ENCODE assay signal across 16 cellular contexts in the genomic region with DNA sequence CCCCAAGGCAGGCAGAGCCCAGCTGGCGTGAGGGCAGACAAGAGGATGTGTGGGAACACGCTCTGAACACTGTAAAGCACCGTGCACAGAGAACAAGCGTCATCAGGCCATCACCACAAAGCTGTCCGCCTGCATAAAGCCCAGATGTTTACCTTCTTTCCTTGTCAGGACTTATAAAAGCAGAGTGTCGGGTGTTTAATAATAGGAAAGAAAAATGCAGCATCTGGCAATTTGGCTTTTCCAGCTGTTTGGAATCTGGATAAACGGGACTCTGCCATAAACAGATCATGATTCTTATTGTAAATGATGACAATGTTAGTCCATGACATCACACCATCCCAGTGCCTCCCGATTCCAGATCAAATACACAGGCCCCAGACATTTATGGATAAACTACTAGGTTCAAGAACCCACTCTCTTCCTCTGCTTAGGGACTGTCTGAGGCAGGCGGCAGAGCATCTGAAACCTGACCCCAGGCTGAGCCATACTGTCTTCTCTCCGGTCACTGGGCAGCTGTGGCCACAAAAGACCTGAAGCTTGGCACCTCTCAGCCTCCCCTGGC. TPM values are rescaled to one million over a fixed set of nuclear protein-coding genes. Genes with fewer than 3 reads are reported as not detected.
A peak's percentile ranks its signal among the peaks of the same experiment; 100 is the strongest.
DNase-seq lines count a peak whose midpoint lies in the region; ATAC-seq and TF ChIP-seq lines count a peak whose summit lies in the region.
"Had no signal": no experiment of that assay in that cellular context is flagged by ENCODE, and none has a peak within 500 bp of the region (broad histone marks: within the 10 kb centered on the region; RNA-seq: fewer than 3 reads in every experiment).

No MANE protein-coding gene starts in this region.

- no peaks in the 10 kb centered on the region for H3K9me3 ChIP-seq in GM23248 (ENCODE audit: low read depth)
- no peaks in the 10 kb centered on the region for H3K9me3 ChIP-seq in osteoblast (ENCODE audit: low read depth, low read length)
- H3K9me3 ChIP-seq in MG63 = no peaks in the 10 kb centered on the region
- H3K9me3 ChIP-seq: mucosa of descending colon had no signal

- no peaks in the 10 kb centered on the region for H3K9me3 Mint-ChIP-seq in activated CD4-positive, alpha-beta T cell treated with anti-CD3 and anti-CD28 coated beads for 36 hours (ENCODE audit: low read depth)
- H3K9me3 Mint-ChIP-seq: central memory CD8-positive, alpha-beta T cell had no signal

- CTCF ChIA-PET in activated CD4-positive, alpha-beta T cell treated with anti-CD3 and anti-CD28 coated beads for 36 hours (lab: Charles Lee) = interaction anchor here (0.6 kb wide), 1 partner anchor 207 kb away, joined by 3 read pairs; no protein-coding TSS in a partner anchor

- no peak overlapping the region for H3K4me3 Mint-ChIP-seq in activated CD4-positive, alpha-beta T cell treated with anti-CD3 and anti-CD28 coated beads for 36 hours
- H3K4me3 Mint-ChIP-seq: central memory CD8-positive, alpha-beta T cell had no signal

- H3K9ac ChIP-seq in GM23248 = peak overlapping the region; percentile 33; the same call in 1 of the 2 replicates

- no peak overlapping the region for H3K4me3 ChIP-seq in GM23248
- H3K4me3 ChIP-seq in choroid plexus epithelial cell (ENCODE audit: low read depth, low read length) = no peak overlapping the region
- peak overlapping the region; percentile 40 for H3K4me3 ChIP-seq in osteoblast (ENCODE audit: insufficient read depth, low read length)
- H3K4me3 ChIP-seq in MG63 = no peak overlapping the region
- H3K4me3 ChIP-seq: mucosa of descending colon had no signal

- peaks cover 27% of the 10 kb centered on the region for H3F3A ChIP-seq in GM23248 (ENCODE audit: insufficient read depth)

- H3K27me3 Mint-ChIP-seq in activated CD4-positive, alpha-beta T cell treated with anti-CD3 and anti-CD28 coated beads for 36 hours = peaks cover 27% of the 10 kb centered on the region

- ATAC-seq in activated CD4-positive, alpha-beta T cell treated with anti-CD3 and anti-CD28 coated beads for 36 hours = no peak
- ATAC-seq: esophagus mucosa, mucosa of descending colon had no signal

- H3K4me2 ChIP-seq in GM23248 (ENCODE audit: unreplicated experiment) (no peak overlapping the region), osteoblast (ENCODE audit: insufficient read depth, low read length) (peak overlapping the region; percentile 84)

- intact Hi-C loops in activated CD4-positive, alpha-beta T cell treated with anti-CD3 and anti-CD28 coated beads for 36 hours (cut with DNase I, micrococcal nuclease) = no loop called here

- no peaks in the 10 kb centered on the region for H3K36me3 ChIP-seq in GM23248 (ENCODE audit: low read depth)
- no peaks in the 10 kb centered on the region for H3K36me3 ChIP-seq in osteoblast (ENCODE audit: insufficient read depth, low read length)
- no peaks in the 10 kb centered on the region; the same call in 1 of the 2 replicates for H3K36me3 ChIP-seq in MG63

- H2AFZ ChIP-seq in GM23248 (no peak overlapping the region), osteoblast (ENCODE audit: low read length) (peak overlapping the region; percentile 62)

- peak overlapping the region; percentile 90 for H3K27ac ChIP-seq in GM23248
- peak overlapping the region; percentile 99 for H3K27ac ChIP-seq in osteoblast (ENCODE audit: low read depth, low read length)

- no peaks in the 10 kb centered on the region for H3K36me3 Mint-ChIP-seq in activated CD4-positive, alpha-beta T cell treated with anti-CD3 and anti-CD28 coated beads for 36 hours (ENCODE audit: low read depth)

- H3K79me2 ChIP-seq in GM23248 (ENCODE audit: insufficient read depth) (no peaks in the 10 kb centered on the region), osteoblast (ENCODE audit: insufficient read depth, low read length) (peaks cover 37% of the 10 kb centered on the region)

- DNase-seq in GM23248 = peak; percentile 20
- DNase-seq in NCI-H2196 (lab: John Stamatoyannopoulos, UW; ENCODE audit: unreplicated experiment) = peak; percentile 20
- DNase-seq in choroid plexus epithelial cell (ENCODE audit: low read depth) = peak; percentile 85
- peak; percentile 85 for DNase-seq in osteoblast (ENCODE audit: insufficient read length, low spot score, missing footprints)
- no peak for DNase-seq in activated CD4-positive, alpha-beta T cell treated with anti-CD3 and anti-CD28 coated beads for 36 hours
- no peak for DNase-seq in activated T-cell treated with anti-CD3 and anti-CD28 coated beads, Interleukin-2, amount 50 U/mL, for 1 hour
- no peak for DNase-seq in GM13977 (ENCODE audit: low spot score)
- DNase-seq in MG63 = no peak
- DNase-seq: activated CD4-positive, alpha-beta T cell treated with anti-CD3 and anti-CD28 coated beads for 4 hours; activated effector memory CD4-positive, alpha-beta T cell treated with Interleukin-2 at 50 U/mL for 16 hours; mucosa of descending colon; NCI-H1092 had no signal

- POLR2A ChIA-PET in activated CD4-positive, alpha-beta T cell treated with anti-CD3 and anti-CD28 coated beads for 36 hours (lab: Charles Lee) = no interaction called here

- TF ChIP-seq CTCF in choroid plexus epithelial cell (conservative IDR thresholded peaks at IDR 0.05; ENCODE audit: low read depth, low read length) = no peak
- no peak for TF ChIP-seq CTCF in osteoblast (IDR thresholded peaks at IDR 0.05; ENCODE audit: extremely low read depth, low read depth, low read length)
- no peak for TF ChIP-seq CTCF in GM13977 (IDR thresholded peaks at IDR 0.05; ENCODE audit: extremely low read depth, insufficient read depth, missing control alignments)

- WGBS in GM23248 (ENCODE audit: low coverage in 1 of 2, low lambda C conversion rate in 2 of 2, missing lambda C conversion rate in 2 of 2), 2 experiments = 70 to 76% methylated on average over 10 of the region's 10 CpGs

- in situ Hi-C loops in GM23248 (cut with MboI) (no loop called here), GM13977 (cut with MboI; ENCODE audit: low pct_unique_long_range_greater_than_20kb, low sequenced_read_pairs, unreplicated experiment) (no loop called here)

- no peaks in the 10 kb centered on the region for H3K27me3 ChIP-seq in GM23248 (replicated peaks; ENCODE audit: insufficient read depth)
- H3K27me3 ChIP-seq in osteoblast (ENCODE audit: insufficient read depth, low read length) = no peaks in the 10 kb centered on the region
- no peaks in the 10 kb centered on the region for H3K27me3 ChIP-seq in MG63

- H3K27ac Mint-ChIP-seq in activated CD4-positive, alpha-beta T cell treated with anti-CD3 and anti-CD28 coated beads for 36 hours = no peak overlapping the region

- H3K4me1 Mint-ChIP-seq in activated CD4-positive, alpha-beta T cell treated with anti-CD3 and anti-CD28 coated beads for 36 hours = peaks cover 2% of the 10 kb centered on the region
- H3K4me1 Mint-ChIP-seq: central memory CD8-positive, alpha-beta T cell had no signal

- H3K4me1 ChIP-seq in GM23248 (ENCODE audit: insufficient read depth) (peaks cover 29% of the 10 kb centered on the region), osteoblast (ENCODE audit: insufficient read depth, low read length) (peaks cover 76% of the 10 kb centered on the region)

- H4K20me1 ChIP-seq in GM23248 (ENCODE audit: insufficient read depth) = no peaks in the 10 kb centered on the region
- no peaks in the 10 kb centered on the region for H4K20me1 ChIP-seq in osteoblast (ENCODE audit: insufficient read depth, low read length)

- no peaks in the 10 kb centered on the region for H3K9me2 ChIP-seq in GM23248 (ENCODE audit: insufficient read depth)

RNA-seq across cellular contexts. Expression of gene GLIS1, which starts 4.2 kb away (rescaled TPM):
- total RNA-seq in GM23248 (2014; rRNA removed; shearing (Covaris generic)) = 0.22 and 1.0 TPM in 2 replicates
- 0.25 and 0.61 TPM in 2 replicates for polyA plus RNA-seq in GM23248 (2016; fragmentation: Nextera tagmentation; extraction: Ambion mirVana)
- 2.4 and 2.9 TPM in 2 replicates for total RNA-seq in osteoblast
- not detected for total RNA-seq in activated CD4-positive, alpha-beta T cell treated with anti-CD3 and anti-CD28 coated beads for 36 hours
- 1.4 TPM in 1 of 2 replicates, not detected in the other for total RNA-seq in MG63 (2014; rRNA removed; shearing (Covaris generic); ENCODE audit: low replicate concordance)
- total RNA-seq: skeletal muscle tissue, temporal lobe had no signal

Comparison
In these comparisons a context has a peak if more than half of its experiments do, and no peak if none do; other contexts are left out.
1. DNase-seq: peak in GM23248 (single experiment), NCI-H2196 (single experiment), choroid plexus epithelial cell (single experiment) and osteoblast (single experiment); none in activated CD4-positive, alpha-beta T cell treated with anti-CD3 and anti-CD28 coated beads for 36 hours (single experiment), activated T-cell treated with anti-CD3 and anti-CD28 coated beads, Interleukin-2, amount 50 U/mL, for 1 hour (single experiment), GM13977 (single experiment) and MG63 (single experiment).